Comparison of ENCODE assay signal across 8 cellular contexts in genomic region chr22:50532353-50532700, GRCh38. TPM values are rescaled to one million over a fixed set of nuclear protein-coding genes. Genes with fewer than 3 reads are reported as not detected.
DNase-seq lines count a peak whose midpoint lies in the region; ATAC-seq, FAIRE-seq and TF ChIP-seq lines count a peak whose summit lies in the region.

No MANE protein-coding gene starts in this region.

- H3K9me3 Mint-ChIP-seq in activated T-cell treated with anti-CD3 and anti-CD28 coated beads, Interleukin-2, amount 50 U/mL, for 72 hours: no peaks in the 10 kb centered on the region

- intact Hi-C loops in GM12878 (cut with micrococcal nuclease; ENCODE audit: unreplicated experiment): no loop called here
- intact Hi-C loops in right lobe of liver (cut with DNase I): no loop called here
- intact Hi-C loops in transverse colon (cut with DNase I; ENCODE audit: low total_unique reads): no loop called here

- H3K27ac ChIP-seq in GM12878 (ENCODE audit: control insufficient read depth, insufficient read depth) (peak overlapping the region; percentile 100), right lobe of liver (peak overlapping the region; percentile 94 to 98 (median 97)), transverse colon (peak overlapping the region; percentile 94 to 99 (median 96))

- RAD21 ChIA-PET in GM12878 (lab: Charles Lee; ENCODE audit: unreplicated experiment): interaction anchor here (0.7 to 1.8 kb wide), 5 partner anchors 8 to 89 kb away, joined by 3 to 4 read pairs (median 3); partner anchors contain the start of genes LMF2 and NCAPH2

- SMC1A ChIA-PET in GM12878 (lab: Charles Lee; ENCODE audit: uncharacterized antibody, unreplicated experiment): interaction anchor here (1.1 to 2.4 kb wide), 3 partner anchors 9 to 88 kb away, joined by 4 to 18 read pairs (median 5); partner anchors contain the start of gene NCAPH2

- H3K36me3 Mint-ChIP-seq in activated T-cell treated with anti-CD3 and anti-CD28 coated beads, Interleukin-2, amount 50 U/mL, for 72 hours (ENCODE audit: insufficient read depth in 2 of 2): peaks cover 9 to 18% of the 10 kb centered on the region in 2 donors

- TF ChIP-seq POLR2A in GM12878 (IDR thresholded peaks at IDR 0.05; ENCODE audit: low read depth, low read length) (no peak), right lobe of liver (IDR thresholded peaks at IDR 0.05) (peak; percentile 15), transverse colon (IDR thresholded peaks at IDR 0.05) (no peak)

- peak overlapping the region; percentile 100 for H3K9ac ChIP-seq in GM12878 (ENCODE audit: control insufficient read depth, insufficient read depth, low read length)

- FAIRE-seq in GM12878 (lab: Jason Lieb, UNC): no peak

- WGBS in GM12878 (ENCODE audit: insufficient coverage, insufficient replicate concordance, low lambda C conversion rate, missing lambda C conversion rate): 0% methylated on average over 11 of the region's 17 CpGs
- WGBS in right lobe of liver (ENCODE audit: insufficient coverage, low coverage, low lambda C conversion rate, missing lambda C conversion rate): 8% methylated on average over 10 of the region's 17 CpGs
- whole genome bisulfite sequencing in transverse colon (ENCODE audit: low coverage in 1 of 2), 2 donors: 0 to 10% methylated on average over 1 to 17 of the region's 17 CpGs

- CTCF ChIA-PET in GM12878 (lab: Yijun Ruan, JAX): interaction anchor here (1.6 kb wide), 1 partner anchor 89 kb away, joined by 6 read pairs; no protein-coding TSS in a partner anchor

- H3K4me1 Mint-ChIP-seq in activated T-cell treated with anti-CD3 and anti-CD28 coated beads, Interleukin-2, amount 50 U/mL, for 72 hours (ENCODE audit: low read depth): peaks cover 53% of the 10 kb centered on the region

- peak overlapping the region; percentile 93 for H3K27ac Mint-ChIP-seq in activated T-cell treated with anti-CD3 and anti-CD28 coated beads, Interleukin-2, amount 50 U/mL, for 72 hours

- no peaks in the 10 kb centered on the region; a peak in 3 of 4 replicates for H3K36me3 ChIP-seq in GM12878 (ENCODE audit: control insufficient read depth in 2 of 2, insufficient read depth in 2 of 2, low read length in 1 of 2)
- no peaks in the 10 kb centered on the region for H3K36me3 ChIP-seq in right lobe of liver
- H3K36me3 ChIP-seq in transverse colon: no peaks in the 10 kb centered on the region

- peak overlapping the region; percentile 71 for H3K4me2 ChIP-seq in GM12878 (ENCODE audit: control insufficient read depth, insufficient read depth)

- H3K9me3 ChIP-seq in GM12878 (replicated peaks; ENCODE audit: control insufficient read depth, insufficient read depth, low read length) (no peaks in the 10 kb centered on the region), right lobe of liver (no peaks in the 10 kb centered on the region), transverse colon (no peaks in the 10 kb centered on the region)

- H3K4me1 ChIP-seq in GM12878 (ENCODE audit: control insufficient read depth, insufficient read depth, low read length): peaks cover 46% of the 10 kb centered on the region
- H3K4me1 ChIP-seq in right lobe of liver: peaks cover 0 to 14% (median under 1%) of the 10 kb centered on the region in 4 donors
- peaks cover 6 to 53% (median 29%) of the 10 kb centered on the region in 4 donors for H3K4me1 ChIP-seq in transverse colon

- H3K4me3 ChIP-seq in GM12878 (peak overlapping the region; percentile 78), right lobe of liver (peak overlapping the region; percentile 75 to 79 (median 76)), transverse colon (peak overlapping the region in 3 of 4 donors; percentile 42 to 60 (median 48))

- POLR2A ChIA-PET in GM12878 (lab: Charles Lee): interaction anchor here (1.6 to 4.2 kb wide), 5 partner anchors 9 to 227 kb away, joined by 3 to 61 read pairs (median 8); partner anchors contain the start of genes LMF2, NCAPH2 and SYCE3

- no peaks in the 10 kb centered on the region for H4K20me1 ChIP-seq in GM12878 (ENCODE audit: control insufficient read depth, insufficient read depth)

- TF ChIP-seq EP300 in GM12878 (IDR thresholded peaks at IDR 0.05; ENCODE audit: borderline replicate concordance in 1 of 2, control insufficient read depth in 1 of 2, low read depth in 2 of 2, low read length in 2 of 2) (no peak), transverse colon (IDR thresholded peaks at IDR 0.05; ENCODE audit: low read depth) (no peak)

- in situ Hi-C loops in GM12878 (cut with MboI): loop anchor here (10.0 kb wide), 1 partner anchor 568 kb away; the partner anchor contains the start of gene PIM3
- in situ Hi-C loops in transverse colon (cut with MboI; ENCODE audit: low pct_ligation_motif_present in 1 of 4, low pct_unique_long_range_greater_than_20kb in 1 of 4, low sequenced_read_pairs in 3 of 4): no loop called here

- peaks cover 52% of the 10 kb centered on the region for H3K79me2 ChIP-seq in GM12878 (ENCODE audit: control insufficient read depth, insufficient read depth, low read length)

- TF ChIP-seq RAD21 in GM12878 (IDR thresholded peaks at IDR 0.05; ENCODE audit: insufficient read depth, low read depth, low read length): no peak

- peak overlapping the region; percentile 96 to 98 for H3K4me3 Mint-ChIP-seq in activated T-cell treated with anti-CD3 and anti-CD28 coated beads, Interleukin-2, amount 50 U/mL, for 72 hours

- no peak for TF ChIP-seq CTCF in GM12878 (IDR thresholded peaks at IDR 0.05 in 2 of 3, conservative IDR thresholded peaks at IDR 0.05 in 1 of 3; ENCODE audit: control insufficient read depth in 2 of 3, extremely low read depth in 1 of 3, insufficient read depth in 1 of 3, low read depth in 3 of 3, low read length in 3 of 3)
- TF ChIP-seq CTCF in right lobe of liver (IDR thresholded peaks at IDR 0.05): peak in 1 of 4 donors; percentile 2
- no peak for TF ChIP-seq CTCF in transverse colon (IDR thresholded peaks at IDR 0.05)

- DNase-seq in activated T-cell treated with anti-CD3 and anti-CD28 coated beads, Interleukin-2, amount 50 U/mL, for 72 hours: no peak
- no peak for DNase-seq in activated T-cell treated with anti-CD3 and anti-CD28 coated beads, Interleukin-2, amount 50 U/mL, for 1 hour
- DNase-seq in GM12878 (ENCODE audit: low read depth, low spot score) (no peak), right lobe of liver (no peak), transverse colon (peak; percentile 63), LoVo (ENCODE audit: low spot score) (no peak)
- DNase-seq in stimulated activated CD4-positive, alpha-beta T cell treated with anti-CD3 and anti-CD28 coated beads, Interleukin-12 subunit alpha, Interleukin-12 subunit beta, amount 100 ng/mL, for 4 hours: no peak

- ATAC-seq in activated T-cell treated with anti-CD3 and anti-CD28 coated beads, Interleukin-2, amount 50 U/mL, for 72 hours (replicated peaks in 1 of 2): no peak
- ATAC-seq in GM12878: peak; percentile 2
- ATAC-seq in right lobe of liver: peak in 2 of 4 donors; percentile 5 to 7
- no peak for ATAC-seq in GM18858 (IDR thresholded peaks at IDR 0.05; ENCODE audit: unreplicated experiment)

- H3K27me3 Mint-ChIP-seq in activated T-cell treated with anti-CD3 and anti-CD28 coated beads, Interleukin-2, amount 50 U/mL, for 72 hours (ENCODE audit: low read depth): no peaks in the 10 kb centered on the region

- no peak overlapping the region for H2AFZ ChIP-seq in GM12878 (ENCODE audit: control insufficient read depth, low read depth, low read length)

- BruUV-seq in GM12878 (replicated peaks; lab: Mats Ljungman, UMichigan): no TSS peak

- H3K27me3 ChIP-seq in GM12878 (replicated peaks in 1 of 2; ENCODE audit: control insufficient read depth in 2 of 2, insufficient read depth in 2 of 2, low read length in 1 of 2) (no peaks in the 10 kb centered on the region), right lobe of liver (no peaks in the 10 kb centered on the region), transverse colon (peaks cover 13% of the 10 kb centered on the region)

RNA-seq across cellular contexts. Expression of gene TYMP, which starts 2.5 kb away (rescaled TPM):
- 100 to 1,000 TPM in 1 of 2 donors, 10 to 100 TPM in 1; 71.5 to 101 TPM for total RNA-seq in activated T-cell treated with anti-CD3 and anti-CD28 coated beads, Interleukin-2, amount 50 U/mL, for 72 hours
- 57.1 and 63.5 TPM in 2 replicates for total RNA-seq in GM12878 (2013; cell fraction: nucleolus; rRNA removed)
- total RNA-seq in GM12878 (2014; rRNA removed) (39.8 and 40.8 TPM in 2 replicates), GM12878 (2014; rRNA removed; fragmentation: Illumina TruSeq; extraction: Trizol) (8.9 and 9.8 TPM in 2 replicates), GM12878 (2021) (53.2 and 53.9 TPM in 2 replicates), right lobe of liver (100 to 1,000 TPM in 3 of 6 experiments, 10 to 100 TPM in 3; 30.6 to 223 (median 88.2) TPM), transverse colon (10 to 100 TPM; 27.5 to 60.7 (median 32.2) TPM)
- 9.5 TPM for polyA plus RNA-seq in GM12878 (2011; ENCODE audit: low read depth)
- polyA plus RNA-seq in GM12878 (2011; rRNA removed) (8.8 and 21.0 TPM in 2 replicates), GM12878 (2014; fragmentation: Illumina TruSeq; extraction: Trizol) (3.0 and 5.6 TPM in 2 replicates), GM12878 (2014; fragmentation: Nextera tagmentation; extraction: Ambion mirVana) (under 1 TPM; 0.42 to 0.91 TPM), GM12878 (2014; rRNA removed) (55.7 and 57.8 TPM in 2 replicates), GM12878 (2016; fragmentation: Nextera tagmentation; extraction: Ambion mirVana) (10 to 100 TPM; 28.3 to 37.7 TPM)
- 29.5 and 58.9 TPM in 2 replicates for polyA plus RNA-seq in GM12878 (2011; cell fraction: cytosol; rRNA removed)
- polyA plus RNA-seq in GM12878 (2011; cell fraction: nucleus; rRNA removed): 283 and 296 TPM in 2 replicates
- 32.9 and 38.1 TPM in 2 replicates for polyA plus RNA-seq in GM12878 (2012)
- polyA minus RNA-seq in GM12878 (2011; rRNA and poly(A)+ RNA removed): 12.4 and 23.6 TPM in 2 replicates
- polyA minus RNA-seq in GM12878 (2011; cell fraction: cytosol; rRNA and poly(A)+ RNA removed): 11.2 and 12.8 TPM in 2 replicates
- polyA minus RNA-seq in GM12878 (2011; cell fraction: nucleus; rRNA and poly(A)+ RNA removed): 22.4 and 35.5 TPM in 2 replicates

RNA-seq across cellular contexts. Expression of gene SCO2, which starts 6.9 kb away (rescaled TPM):
- 1 to 10 TPM; 8.3 to 8.5 TPM for total RNA-seq in activated T-cell treated with anti-CD3 and anti-CD28 coated beads, Interleukin-2, amount 50 U/mL, for 72 hours
- not detected in 2 replicates for total RNA-seq in GM12878 (2013; cell fraction: nucleolus; rRNA removed)
- total RNA-seq in GM12878 (2014; rRNA removed) (2.8 and 4.4 TPM in 2 replicates), GM12878 (2014; rRNA removed; fragmentation: Illumina TruSeq; extraction: Trizol) (0.32 and 0.36 TPM in 2 replicates), GM12878 (2021) (6.4 and 16.0 TPM in 2 replicates), right lobe of liver (1 to 10 TPM in 3 of 6 experiments, under 1 TPM in 1, not detected in 2; 0.80 to 4.2 (median 2.5) TPM), transverse colon (10 to 100 TPM in 1 of 4 donors, 1 to 10 TPM in 2, not detected in 1; 5.1 to 63.6 (median 5.9) TPM)
- polyA plus RNA-seq in GM12878 (2011; ENCODE audit: low read depth): 5.6 TPM
- polyA plus RNA-seq in GM12878 (2011; rRNA removed) (2.0 and 2.2 TPM in 2 replicates), GM12878 (2014; fragmentation: Illumina TruSeq; extraction: Trizol) (0.18 TPM in 1 of 2 replicates, not detected in the other), GM12878 (2014; fragmentation: Nextera tagmentation; extraction: Ambion mirVana) (1 to 10 TPM in 1 of 2 experiments, not detected in 1; 1.0 TPM), GM12878 (2014; rRNA removed) (2.4 and 7.1 TPM in 2 replicates), GM12878 (2016; fragmentation: Nextera tagmentation; extraction: Ambion mirVana) (10 to 100 TPM; 14.0 to 16.0 TPM)
- polyA plus RNA-seq in GM12878 (2011; cell fraction: cytosol; rRNA removed): 8.5 and 9.4 TPM in 2 replicates
- 10.9 and 11.6 TPM in 2 replicates for polyA plus RNA-seq in GM12878 (2011; cell fraction: nucleus; rRNA removed)
- 4.7 and 8.2 TPM in 2 replicates for polyA plus RNA-seq in GM12878 (2012)
- 2.0 TPM in 1 of 2 replicates, not detected in the other for polyA minus RNA-seq in GM12878 (2011; rRNA and poly(A)+ RNA removed)
- 4.2 TPM in 1 of 2 replicates, not detected in the other for polyA minus RNA-seq in GM12878 (2011; cell fraction: cytosol; rRNA and poly(A)+ RNA removed)
- polyA minus RNA-seq in GM12878 (2011; cell fraction: nucleus; rRNA and poly(A)+ RNA removed): not detected in 2 replicates

RNA-seq across cellular contexts. Expression of gene KLHDC7B, which starts 13.4 kb away (rescaled TPM):
- total RNA-seq in activated T-cell treated with anti-CD3 and anti-CD28 coated beads, Interleukin-2, amount 50 U/mL, for 72 hours: 10 to 100 TPM; 45.5 to 49.1 TPM
- total RNA-seq in GM12878 (2013; cell fraction: nucleolus; rRNA removed): 2.3 and 2.6 TPM in 2 replicates
- total RNA-seq in GM12878 (2014; rRNA removed) (1.3 and 1.5 TPM in 2 replicates), GM12878 (2014; rRNA removed; fragmentation: Illumina TruSeq; extraction: Trizol) (0.32 and 0.63 TPM in 2 replicates), GM12878 (2021) (1.1 and 1.7 TPM in 2 replicates), right lobe of liver (1 to 10 TPM in 2 of 6 experiments, under 1 TPM in 2, not detected in 2; 0.07 to 1.4 (median 0.62) TPM), transverse colon (1 to 10 TPM in 1 of 4 donors, under 1 TPM in 2, not detected in 1; 0.14 to 1.5 (median 0.32) TPM)
- 0.26 TPM for polyA plus RNA-seq in GM12878 (2011; ENCODE audit: low read depth)
- polyA plus RNA-seq in GM12878 (2011; rRNA removed) (not detected in 2 replicates), GM12878 (2014; fragmentation: Illumina TruSeq; extraction: Trizol) (0.59 and 0.65 TPM in 2 replicates), GM12878 (2014; fragmentation: Nextera tagmentation; extraction: Ambion mirVana) (under 1 TPM in 1 of 2 experiments, not detected in 1; 0.05 TPM), GM12878 (2014; rRNA removed) (1.8 and 2.2 TPM in 2 replicates), GM12878 (2016; fragmentation: Nextera tagmentation; extraction: Ambion mirVana) (1 to 10 TPM in 1 of 2 experiments, under 1 TPM in 1; 0.72 to 1.1 TPM)
- polyA plus RNA-seq in GM12878 (2011; cell fraction: cytosol; rRNA removed): 0.01 and 0.03 TPM in 2 replicates
- polyA plus RNA-seq in GM12878 (2011; cell fraction: nucleus; rRNA removed): 0.03 and 0.04 TPM in 2 replicates
- polyA plus RNA-seq in GM12878 (2012): 1.5 and 1.9 TPM in 2 replicates
- polyA minus RNA-seq in GM12878 (2011; rRNA and poly(A)+ RNA removed): not detected in 2 replicates
- polyA minus RNA-seq in GM12878 (2011; cell fraction: cytosol; rRNA and poly(A)+ RNA removed): 0.31 TPM in 1 of 2 replicates, not detected in the other
- polyA minus RNA-seq in GM12878 (2011; cell fraction: nucleus; rRNA and poly(A)+ RNA removed): 0.10 TPM in 1 of 2 replicates, not detected in the other

RNA-seq across cellular contexts. Expression of gene NCAPH2, which starts 24.3 kb away (rescaled TPM):
- 100 to 1,000 TPM; 120 to 141 TPM for total RNA-seq in activated T-cell treated with anti-CD3 and anti-CD28 coated beads, Interleukin-2, amount 50 U/mL, for 72 hours
- total RNA-seq in GM12878 (2013; cell fraction: nucleolus; rRNA removed): 43.3 and 47.4 TPM in 2 replicates
- total RNA-seq in GM12878 (2014; rRNA removed): 78.5 and 86.1 TPM in 2 replicates
- 33.9 and 39.4 TPM in 2 replicates for total RNA-seq in GM12878 (2014; rRNA removed; fragmentation: Illumina TruSeq; extraction: Trizol)
- total RNA-seq in GM12878 (2021): 99.8 and 110 TPM in 2 replicates
- polyA plus RNA-seq in GM12878 (2011; ENCODE audit: low read depth): 19.5 TPM
- 18.4 and 31.9 TPM in 2 replicates for polyA plus RNA-seq in GM12878 (2011; rRNA removed)
- 52.9 and 83.1 TPM in 2 replicates for polyA plus RNA-seq in GM12878 (2011; cell fraction: cytosol; rRNA removed)
- polyA plus RNA-seq in GM12878 (2011; cell fraction: nucleus; rRNA removed): 135 and 170 TPM in 2 replicates
- polyA plus RNA-seq in GM12878 (2012): 46.8 and 48.7 TPM in 2 replicates
- polyA plus RNA-seq in GM12878 (2014; fragmentation: Illumina TruSeq; extraction: Trizol): 22.7 and 36.9 TPM in 2 replicates
- polyA plus RNA-seq in GM12878 (2014; fragmentation: Nextera tagmentation; extraction: Ambion mirVana): 10 to 100 TPM in 1 of 2 experiments, 1 to 10 TPM in 1; 5.0 to 16.9 TPM
- polyA plus RNA-seq in GM12878 (2014; rRNA removed): 80.3 and 84.2 TPM in 2 replicates
- polyA plus RNA-seq in GM12878 (2016; fragmentation: Nextera tagmentation; extraction: Ambion mirVana): 10 to 100 TPM; 81.7 to 85.8 TPM
- 26.8 and 64.7 TPM in 2 replicates for polyA minus RNA-seq in GM12878 (2011; rRNA and poly(A)+ RNA removed)
- polyA minus RNA-seq in GM12878 (2011; cell fraction: cytosol; rRNA and poly(A)+ RNA removed): 31.8 and 32.3 TPM in 2 replicates
- 26.2 and 40.9 TPM in 2 replicates for polyA minus RNA-seq in GM12878 (2011; cell fraction: nucleus; rRNA and poly(A)+ RNA removed)
- 10 to 100 TPM; 11.4 to 17.3 (median 13.9) TPM for total RNA-seq in right lobe of liver
- total RNA-seq in transverse colon: 10 to 100 TPM; 26.5 to 64.7 (median 41.6) TPM

RNA-seq across cellular contexts. Expression of gene LMF2, which starts 24.8 kb away (rescaled TPM):
- 10 to 100 TPM; 64.8 to 64.9 TPM for total RNA-seq in activated T-cell treated with anti-CD3 and anti-CD28 coated beads, Interleukin-2, amount 50 U/mL, for 72 hours
- 34.3 and 36.8 TPM in 2 replicates for total RNA-seq in GM12878 (2013; cell fraction: nucleolus; rRNA removed)
- 32.2 and 34.9 TPM in 2 replicates for total RNA-seq in GM12878 (2014; rRNA removed)
- total RNA-seq in GM12878 (2014; rRNA removed; fragmentation: Illumina TruSeq; extraction: Trizol): 5.5 and 5.7 TPM in 2 replicates
- total RNA-seq in GM12878 (2021): 54.7 and 57.5 TPM in 2 replicates
- polyA plus RNA-seq in GM12878 (2011; ENCODE audit: low read depth): 10.2 TPM
- polyA plus RNA-seq in GM12878 (2011; rRNA removed): 2.3 and 7.6 TPM in 2 replicates
- polyA plus RNA-seq in GM12878 (2011; cell fraction: cytosol; rRNA removed): 15.1 and 25.7 TPM in 2 replicates
- 221 and 276 TPM in 2 replicates for polyA plus RNA-seq in GM12878 (2011; cell fraction: nucleus; rRNA removed)
- 30.4 and 36.1 TPM in 2 replicates for polyA plus RNA-seq in GM12878 (2012)
- polyA plus RNA-seq in GM12878 (2014; fragmentation: Illumina TruSeq; extraction: Trizol): 0.44 and 3.4 TPM in 2 replicates
- under 1 TPM; 0.08 to 0.55 TPM for polyA plus RNA-seq in GM12878 (2014; fragmentation: Nextera tagmentation; extraction: Ambion mirVana)
- 49.4 and 61.2 TPM in 2 replicates for polyA plus RNA-seq in GM12878 (2014; rRNA removed)
- polyA plus RNA-seq in GM12878 (2016; fragmentation: Nextera tagmentation; extraction: Ambion mirVana): 10 to 100 TPM; 36.2 to 39.5 TPM
- polyA minus RNA-seq in GM12878 (2011; rRNA and poly(A)+ RNA removed): 9.9 and 19.8 TPM in 2 replicates
- 12.6 and 15.1 TPM in 2 replicates for polyA minus RNA-seq in GM12878 (2011; cell fraction: cytosol; rRNA and poly(A)+ RNA removed)
- 37.8 and 63.0 TPM in 2 replicates for polyA minus RNA-seq in GM12878 (2011; cell fraction: nucleus; rRNA and poly(A)+ RNA removed)
- total RNA-seq in right lobe of liver: 10 to 100 TPM; 33.2 to 47.6 (median 41.7) TPM
- total RNA-seq in transverse colon: 100 to 1,000 TPM in 1 of 4 donors, 10 to 100 TPM in 3; 54.0 to 119 (median 79.9) TPM

Comparison
In these comparisons a context has a peak if more than half of its experiments do, and no peak if none do; other contexts are left out.
1. RNA of gene KLHDC7B, which starts 13.4 kb away (total RNA-seq): 45.5 to 49.1 TPM in activated T-cell treated with anti-CD3 and anti-CD28 coated beads, Interleukin-2, amount 50 U/mL, for 72 hours; 0.32 to 2.6 TPM in GM12878, 0.14 to 1.5 TPM in transverse colon and 0.07 to 1.4 TPM in right lobe of liver; every median in the first group is over 10 times any median in the second.
2. Peak in every context shown above with its lines, with median percentiles within 50 percentile points of each other: H3K27ac ChIP-seq and H3K4me3 ChIP-seq.